In the genomic region with DNA sequence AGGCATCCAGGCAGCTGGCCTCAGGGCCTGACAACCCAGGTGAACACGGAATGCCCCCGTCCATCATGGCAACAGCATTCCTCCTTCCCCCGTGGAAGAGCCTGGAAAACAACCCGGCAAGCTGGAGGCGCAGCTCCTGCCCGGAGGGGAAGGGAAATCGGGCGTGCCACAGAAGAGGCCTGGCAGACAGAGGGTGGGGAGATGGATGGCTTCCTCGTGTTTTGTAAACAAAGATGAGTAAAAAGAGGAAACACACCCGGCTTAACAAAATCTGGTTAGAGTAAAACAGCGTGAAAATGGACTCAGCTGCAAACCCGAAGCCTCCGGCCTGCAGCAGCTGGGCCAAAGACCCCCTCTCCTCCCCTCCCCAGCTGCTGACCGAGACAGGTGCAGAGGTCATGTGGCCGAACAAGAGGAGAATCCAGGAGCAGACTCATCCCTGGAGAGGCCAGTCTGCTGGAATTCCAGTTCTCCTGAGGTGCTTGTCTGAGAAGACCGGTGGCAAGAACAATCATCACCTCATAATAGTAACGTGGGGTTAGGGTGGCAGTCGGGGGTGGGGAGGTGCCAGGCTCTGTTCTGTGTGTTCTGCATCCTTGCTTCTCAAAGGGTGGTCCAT, we compare ENCODE assay signal across 10 cellular contexts. TPM values are rescaled to one million over a fixed set of nuclear protein-coding genes. Genes with fewer than 3 reads are reported as not detected.
DNase-seq lines count a peak whose midpoint lies in the region; ATAC-seq, FAIRE-seq and TF ChIP-seq lines count a peak whose summit lies in the region.
"Had no signal": no experiment of that assay in that cellular context is flagged by ENCODE, and none has a peak within 500 bp of the region (broad histone marks: within the 10 kb centered on the region; RNA-seq: fewer than 3 reads in every experiment).

No MANE protein-coding gene starts in this region.

- peak; percentile 43 for DNase-seq in Right ventricle myocardium superior
- no peak for DNase-seq in cardiac septum (ENCODE audit: low spot score)
- no peak for DNase-seq in ascending aorta (ENCODE audit: low spot score in 2 of 2)
- no peak for DNase-seq in mesothelial cell of epicardium (ENCODE audit: low spot score in 2 of 2, unreplicated experiment in 2 of 2)
- no peak for DNase-seq in urothelium cell line (ENCODE audit: low spot score)
- DNase-seq in erythroblast (lab: John Stamatoyannopoulos, UW) = no peak
- no peak for DNase-seq in GM10266 (ENCODE audit: extremely low spot score)
- no peak for DNase-seq in activated CD4-positive, CD25-positive, alpha-beta regulatory T cell (lab: John Stamatoyannopoulos, UW)
- DNase-seq: central memory CD4-positive, alpha-beta T cell; occipital lobe had no signal

- H3K36me3 Mint-ChIP-seq in mesothelial cell of epicardium = peaks cover 25% of the 10 kb centered on the region

- H3K27me3 Mint-ChIP-seq in mesothelial cell of epicardium (ENCODE audit: low read depth) = no peaks in the 10 kb centered on the region

- intact Hi-C loops in Right ventricle myocardium superior (cut with DNase I) (no loop called here), cardiac septum (cut with DNase I) (no loop called here), ascending aorta (cut with DNase I) (no loop called here)

- peak overlapping the region; percentile 6 for H3K4me3 Mint-ChIP-seq in mesothelial cell of epicardium

- H3K27me3 ChIP-seq in ascending aorta = no peaks in the 10 kb centered on the region

- no peak overlapping the region for H3K4me3 ChIP-seq in ascending aorta

- ATAC-seq in Right ventricle myocardium superior (ENCODE audit: poor library complexity) = peak; percentile 2

- H3K4me1 ChIP-seq in ascending aorta = peaks cover 25 to 65% of the 10 kb centered on the region in 2 donors

- TF ChIP-seq CTCF in ascending aorta (IDR thresholded peaks at IDR 0.05) (no peak), mesothelial cell of epicardium (IDR thresholded peaks at IDR 0.05; ENCODE audit: unreplicated experiment) (no peak), GM10266 (IDR thresholded peaks at IDR 0.05; ENCODE audit: control insufficient read depth, insufficient read depth, low read depth, missing control alignments) (no peak)

- H3K4me1 Mint-ChIP-seq in mesothelial cell of epicardium = peaks cover 92% of the 10 kb centered on the region

- peak overlapping the region; percentile 56 to 78 for H3K27ac ChIP-seq in ascending aorta

- FAIRE-seq in urothelium cell line (lab: Jason Lieb, UNC) = peak; percentile 40

- no peaks in the 10 kb centered on the region for H3K9me3 Mint-ChIP-seq in mesothelial cell of epicardium

- no peak for TF ChIP-seq POLR2A in erythroblast (IDR thresholded peaks at IDR 0.05; ENCODE audit: low read length)

- H3K27ac Mint-ChIP-seq in mesothelial cell of epicardium = peak overlapping the region; percentile 97

- H3K36me3 ChIP-seq in ascending aorta = peaks cover 0 to 7% of the 10 kb centered on the region in 2 donors

- H3K9me3 ChIP-seq in ascending aorta = no peaks in the 10 kb centered on the region

RNA-seq across cellular contexts. Expression of a gene that starts 15.3 kb away (rescaled TPM):
- 3.4 TPM for total RNA-seq in Right ventricle myocardium superior
- 1.1 TPM for total RNA-seq in cardiac septum
- 2.2 TPM for total RNA-seq in ascending aorta
- total RNA-seq in mesothelial cell of epicardium = 90.3 to 98.9 TPM (median 97.0 TPM) in 3 replicates

RNA-seq across cellular contexts. Expression of a gene that starts 54.4 kb away (rescaled TPM):
- total RNA-seq in Right ventricle myocardium superior = 196 TPM
- 168 TPM for total RNA-seq in cardiac septum
- 365 TPM for total RNA-seq in ascending aorta
- total RNA-seq in mesothelial cell of epicardium = 185 to 198 TPM (median 189 TPM) in 3 replicates

Comparison
In these comparisons a context has a peak if more than half of its experiments do, and no peak if none do; other contexts are left out.
1. RNA of a gene that starts 15.3 kb away (total RNA-seq): 90.3 to 98.9 TPM in mesothelial cell of epicardium; 3.4 TPM in Right ventricle myocardium superior (single experiment), 2.2 TPM in ascending aorta (single experiment) and 1.1 TPM in cardiac septum (single experiment); every median in the first group is over 10 times any median in the second.